Comparison of ENCODE assay signal across 33 cellular contexts in genomic region chr3:138054057-138054456, GRCh38. TPM values are rescaled to one million over a fixed set of nuclear protein-coding genes. Genes with fewer than 3 reads are reported as not detected.
"Had no signal": no experiment of that assay in that cellular context is flagged by ENCODE, and none has a peak within 500 bp of the region (broad histone marks: within the 10 kb centered on the region; RNA-seq: fewer than 3 reads in every experiment).

No MANE protein-coding gene starts in this region.

- H3K9me3 ChIP-seq: colonic mucosa, esophagus squamous epithelium, gastrocnemius medialis, heart right ventricle, left lung, lower lobe of right lung, mucosa of descending colon had no signal

- H3K4me1 ChIP-seq: colonic mucosa, esophagus squamous epithelium, gastrocnemius medialis, left lung, lower lobe of right lung had no signal

- H3K27me3 ChIP-seq: colonic mucosa, esophagus squamous epithelium, gastrocnemius medialis, heart right ventricle, left lung had no signal

- H3K27ac ChIP-seq: colonic mucosa, epithelial cell of prostate, esophagus squamous epithelium, gastrocnemius medialis, heart right ventricle, left lung, lower lobe of right lung had no signal

- H3K36me3 ChIP-seq: colonic mucosa, gastrocnemius medialis, left lung had no signal

- FAIRE-seq: endometrium, islet of Langerhans, keratinocyte had no signal

- H3K4me3 ChIP-seq: colonic mucosa, esophagus squamous epithelium, gastrocnemius medialis, heart right ventricle, left lung, lower lobe of right lung, mucosa of descending colon had no signal

- ATAC-seq: effector memory CD8-positive, alpha-beta T cell; esophagus mucosa; gastrocnemius medialis; heart right ventricle; left cardiac atrium; left lung; left ventricle myocardium superior; lower lobe of right lung; mucosa of descending colon had no signal

- DNase-seq: colonic mucosa; cortex of kidney; effector CD8-positive, alpha-beta T cell; effector memory CD8-positive, alpha-beta T cell; endodermal cell; erythroblast; esophagus squamous epithelium; foreskin fibroblast; foreskin melanocyte; gastrocnemius medialis; glutamatergic neuron; head of caudate nucleus; heart right ventricle; hippocampal formation; left cardiac atrium; left lung; left ventricle myocardium superior; lower lobe of right lung; mesenchymal stem cell; mucosa of descending colon; naive B cell had no signal

RNA-seq across cellular contexts. Expression of gene CLDN18, which starts 44.1 kb away (rescaled TPM):
- total RNA-seq: dermis microvascular lymphatic vessel endothelial cell, esophagus mucosa, gastrocnemius medialis, glomerular endothelial cell, heart right ventricle, kidney epithelial cell, left ventricle myocardium superior, lung microvascular endothelial cell, mesenteric fat pad, mesothelial cell of epicardium, mucosa of descending colon, myocyte had no signal
- polyA plus RNA-seq: keratinocyte had no signal
